Comparison of ENCODE assay signal across 23 cellular contexts in the genomic region with DNA sequence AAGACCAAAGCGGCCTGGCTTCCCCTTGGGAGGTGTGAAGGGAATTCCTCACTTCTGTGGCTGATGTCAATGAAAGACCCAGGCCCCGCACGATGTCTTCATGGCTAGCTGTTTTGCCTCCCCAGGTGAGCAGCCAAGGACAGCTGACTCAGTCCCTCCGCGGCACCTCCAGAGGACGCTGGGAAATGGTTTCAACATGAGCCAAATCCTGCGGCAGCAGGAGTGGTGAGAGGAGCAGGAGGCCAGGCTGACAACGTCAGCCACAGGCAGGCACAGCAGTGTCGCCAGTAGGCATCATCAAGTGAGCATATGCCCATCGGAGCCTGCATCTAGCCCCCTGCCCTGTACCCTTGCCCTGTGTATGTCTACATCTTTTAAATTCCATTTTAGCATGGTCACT.
DNase-seq lines count a peak whose midpoint lies in the region; ATAC-seq and TF ChIP-seq lines count a peak whose summit lies in the region.
"Had no signal": no experiment of that assay in that cellular context is flagged by ENCODE, and none has a peak within 500 bp of the region (broad histone marks: within the 10 kb centered on the region; RNA-seq: fewer than 3 reads in every experiment).

No MANE protein-coding gene starts in this region.

- no peak for DNase-seq in omental fat pad (ENCODE audit: low spot score)
- DNase-seq: 8988T; ACHN; AML-193; BE2C; C1 segment of cervical spinal cord; Caco-2; Calu3; CD4-positive, alpha-beta memory T cell; CD4-positive, alpha-beta T cell; CD4-positive, CD25-positive, alpha-beta regulatory T cell; CD8-positive, alpha-beta memory T cell; CD8-positive, alpha-beta T cell; COR-L47; DMS 273 treated with DMSO at 0.1 percent for 48 hours; DMS153; DMS53; DMS79; DMS79 treated with DMSO at 0.1 percent for 48 hours; DND-41; EL had no signal

- no peak for TF ChIP-seq CTCF in omental fat pad (IDR thresholded peaks at IDR 0.05)

- ATAC-seq in omental fat pad (ENCODE audit: low FRiP score) (peak; percentile 17), HG03108 (IDR thresholded peaks at IDR 0.05; ENCODE audit: unreplicated experiment) (no peak)
- ATAC-seq: A549; CD8-positive, alpha-beta T cell had no signal
